30 cellular contexts compared by ENCODE assay signal in the genomic region with DNA sequence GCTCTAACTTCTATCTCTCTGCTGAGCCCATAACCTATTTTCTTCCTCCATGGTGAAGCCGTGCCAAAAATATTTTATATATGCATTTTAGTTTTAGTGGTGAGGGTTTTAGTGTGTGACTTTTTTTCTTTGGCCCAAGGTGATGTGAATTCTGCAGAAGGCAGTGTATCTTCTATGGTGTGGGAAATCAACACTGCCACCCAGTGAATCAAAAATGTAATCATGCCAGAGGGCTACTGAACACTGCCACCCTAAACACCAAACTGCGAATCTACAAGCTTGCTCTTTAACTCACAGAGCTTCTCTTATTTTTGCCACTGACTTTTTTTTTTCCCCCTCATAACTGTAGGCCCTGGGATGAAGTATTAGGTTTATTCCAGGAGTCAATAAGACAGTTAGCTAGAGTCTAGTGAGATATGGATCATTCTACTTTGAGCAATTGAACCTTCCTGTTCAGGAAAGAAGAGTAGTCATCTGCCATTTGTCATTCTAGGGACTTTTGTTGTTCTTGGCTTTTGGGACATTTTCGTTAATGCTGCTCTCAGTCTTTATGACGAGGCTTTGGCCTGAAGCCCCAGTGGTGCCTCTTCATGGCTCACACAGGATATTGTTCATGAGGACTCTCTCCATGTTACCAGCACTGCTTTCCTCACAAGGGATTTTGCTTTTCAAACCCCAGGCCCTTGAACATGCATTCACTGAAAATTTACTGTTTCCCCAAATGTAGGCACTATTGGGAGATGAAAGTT. TPM values are rescaled to one million over a fixed set of nuclear protein-coding genes. Genes with fewer than 3 reads are reported as not detected.
DNase-seq lines count a peak whose midpoint lies in the region; ATAC-seq, FAIRE-seq and TF ChIP-seq lines count a peak whose summit lies in the region.
"Had no signal": no experiment of that assay in that cellular context is flagged by ENCODE, and none has a peak within 500 bp of the region (broad histone marks: within the 10 kb centered on the region; RNA-seq: fewer than 3 reads in every experiment).

No MANE protein-coding gene starts in this region.

- no peak overlapping the region for H2AK5ac ChIP-seq in H1 (ENCODE audit: low read depth, low read length)
- no peak overlapping the region for H2AK5ac ChIP-seq in H9 (ENCODE audit: insufficient read length, low read length)

- H4K8ac ChIP-seq in H1 (ENCODE audit: extremely low read depth, insufficient read depth, low read length) (no peak overlapping the region), H9 (replicated peaks; ENCODE audit: insufficient read length, low read depth, low read length) (no peak overlapping the region)

- no peak overlapping the region for H2BK20ac ChIP-seq in H1 (ENCODE audit: low read length)
- H2BK20ac ChIP-seq in H9 (ENCODE audit: low read depth, low read length, poor library complexity, severe bottlenecking), result no peak overlapping the region

- H3K4ac ChIP-seq in H1 (replicated peaks; ENCODE audit: insufficient read length, low read depth, low read length), result no peak overlapping the region
- H3K4ac ChIP-seq in H9 (ENCODE audit: low read depth, low read length), result no peak overlapping the region

- no peak overlapping the region for H2BK12ac ChIP-seq in H1 (ENCODE audit: low read depth, low read length)
- no peak overlapping the region for H2BK12ac ChIP-seq in H9 (ENCODE audit: insufficient read length, low read depth, low read length)

- H4K20me1 ChIP-seq in OCI-LY3 (ENCODE audit: insufficient read depth, low read length), result no peaks in the 10 kb centered on the region
- H4K20me1 ChIP-seq in H1 (replicated peaks in 1 of 2; ENCODE audit: control insufficient read depth in 1 of 2, insufficient read depth in 2 of 2, low read length in 2 of 2), result no peaks in the 10 kb centered on the region
- no peaks in the 10 kb centered on the region for H4K20me1 ChIP-seq in H9 (ENCODE audit: control insufficient read depth, insufficient read depth, insufficient read length)

- H2BK15ac ChIP-seq in H1 (ENCODE audit: low read length) (no peak overlapping the region), H9 (ENCODE audit: low read depth, low read length) (no peak overlapping the region)

- POLR2A ChIA-PET in A673 (lab: Charles Lee; ENCODE audit: low non-redundant PET), result no interaction called here
- POLR2A ChIA-PET in H1 (lab: Charles Lee; ENCODE audit: partially characterized antibody), result no interaction called here

- H3K23ac ChIP-seq in H1 (ENCODE audit: insufficient read length) (no peak overlapping the region), H9 (ENCODE audit: insufficient read length, low read depth, low read length) (no peak overlapping the region)

- no peak overlapping the region for H4K5ac ChIP-seq in H1 (ENCODE audit: insufficient read length, low read depth, low read length)
- no peak overlapping the region for H4K5ac ChIP-seq in H9 (ENCODE audit: insufficient read length, low read depth, low read length)

- peaks cover 12 to 16% of the 10 kb centered on the region in 2 experiments for H3K9me3 Mint-ChIP-seq in H9
- H3K9me3 Mint-ChIP-seq: activated CD4-positive, alpha-beta T cell treated with anti-CD3 and anti-CD28 coated beads, Interleukin-2, amount 10 ng/mL, durations not matched to agents 7 days and 5 days; CD4-positive, alpha-beta T cell; T-helper 1 cell treated with Interleukin-12 subunit alpha and Interleukin-12 subunit beta and Interleukin-4 antibody, amounts not matched to agents 30 μg/mL and 1 μg/mL, for 36 hours had no signal

- H2AFZ ChIP-seq in OCI-LY3 (ENCODE audit: low read depth, low read length), result no peak overlapping the region
- H2AFZ ChIP-seq in H1 (ENCODE audit: low read length), result no peak overlapping the region
- H2AFZ ChIP-seq in H9 (ENCODE audit: low read length), result no peak overlapping the region

- peaks cover 0 to 9% (median 3%) of the 10 kb centered on the region in 3 experiments; a peak in 3 of 7 replicates for H3K36me3 Mint-ChIP-seq in H9 (ENCODE audit: insufficient read depth in 1 of 3, low read depth in 3 of 3)
- H3K36me3 Mint-ChIP-seq: activated naive CD8-positive, alpha-beta T cell had no signal

- no peaks in the 10 kb centered on the region for H3K36me3 ChIP-seq in A673 (ENCODE audit: insufficient read depth, low read length, poor library complexity, severe bottlenecking)
- H3K36me3 ChIP-seq in OCI-LY3 (replicated peaks; ENCODE audit: low read depth, low read length), result no peaks in the 10 kb centered on the region
- no peaks in the 10 kb centered on the region for H3K36me3 ChIP-seq in H1 (ENCODE audit: control insufficient read depth in 2 of 4, insufficient read depth in 4 of 4, low read length in 3 of 4)
- H3K36me3 ChIP-seq: SJCRH30, WERI-Rb-1 had no signal

- no peaks in the 10 kb centered on the region for H3K27me3 ChIP-seq in A673 (replicated peaks; ENCODE audit: insufficient read depth, low read depth, low read length, poor library complexity)
- H3K27me3 ChIP-seq in OCI-LY3 (ENCODE audit: low read depth, low read length), result no peaks in the 10 kb centered on the region
- H3K27me3 ChIP-seq in H1 (replicated peaks in 1 of 4; ENCODE audit: control insufficient read depth in 3 of 4, extremely low read depth in 1 of 4, insufficient read depth in 3 of 4, low read length in 3 of 4), result no peaks in the 10 kb centered on the region
- H3K27me3 ChIP-seq in H9 (ENCODE audit: insufficient read depth, low read length), result no peaks in the 10 kb centered on the region
- H3K27me3 ChIP-seq: esophagus muscularis mucosa, gastroesophageal sphincter, SJCRH30, spleen had no signal

- H3K4me3 ChIP-seq in A673 (ENCODE audit: low read depth, low read length, poor library complexity, severe bottlenecking) (no peak overlapping the region), OCI-LY3 (ENCODE audit: low read length) (no peak overlapping the region), H1 (ENCODE audit: extremely low read depth in 1 of 4, insufficient read depth in 2 of 4, low read depth in 3 of 4, low read length in 4 of 4) (no peak overlapping the region)
- H3K4me3 ChIP-seq: esophagus muscularis mucosa, gastroesophageal sphincter, SJCRH30, spleen had no signal

- DNase-seq in A673 (ENCODE audit: low spot score) (no peak), H54 (ENCODE audit: insufficient read length, low spot score) (no peak), H1 (ENCODE audit: low read depth in 1 of 2, low spot score in 2 of 2) (no peak), dedifferentiated amniotic fluid mesenchymal stem cell (ENCODE audit: extremely low spot score) (no peak), NCI-H345 (lab: John Stamatoyannopoulos, UW) (no peak), H9 (no peak)
- DNase-seq: activated CD4-positive, alpha-beta T cell treated with anti-CD3 and anti-CD28 coated beads, Interleukin-2, amount 10 ng/mL, durations not matched to agents 7 days and 5 days; CD4-positive, alpha-beta T cell; DMS153; effector memory CD4-positive, alpha-beta T cell; GDM1; HCEC 1CT; islet precursor cell; Kasumi-1; NCI-H1105 treated with DMSO at 0.1 percent for 48 hours; NCI-H524 treated with DMSO at 0.1 percent for 48 hours; nucleus accumbens; SJCRH30; spleen; stimulated activated CD4-positive, alpha-beta T cell treated with anti-CD3 and anti-CD28 coated beads, Interleukin-4, amount 100 ng/mL, for 1 hour; stimulated activated naive CD4-positive, alpha-beta T cell; WERI-Rb-1 had no signal

- no TSS peak for BruUV-seq in A673 (replicated peaks; lab: Mats Ljungman, UMichigan)

- H3K56ac ChIP-seq in H1 (replicated peaks; ENCODE audit: insufficient read length, low read depth, low read length), result no peak overlapping the region
- H3K56ac ChIP-seq in H9 (ENCODE audit: insufficient read length, low read depth, low read length), result no peak overlapping the region

- TF ChIP-seq POLR2A in H54 (IDR thresholded peaks at IDR 0.05; ENCODE audit: low read depth, low read length), result no peak
- no peak for TF ChIP-seq POLR2A in H1 (IDR thresholded peaks at IDR 0.05; ENCODE audit: control extremely low read depth in 1 of 2, low read depth in 2 of 2, low read length in 2 of 2)

- H2BK120ac ChIP-seq in H1 (replicated peaks; ENCODE audit: low read depth, low read length) (no peak overlapping the region), H9 (ENCODE audit: low read depth, low read length, poor library complexity, severe bottlenecking) (no peak overlapping the region)

- H3K9ac ChIP-seq in OCI-LY3 (ENCODE audit: low read length) (no peak overlapping the region), H1 (replicated peaks in 1 of 4; ENCODE audit: extremely low read depth in 1 of 4, low read depth in 3 of 4, low read length in 3 of 4) (no peak overlapping the region), H9 (ENCODE audit: extremely low read depth, insufficient read length, low read length) (no peak overlapping the region)

- H3K18ac ChIP-seq in H1 (ENCODE audit: extremely low read depth, low read length) (no peak overlapping the region), H9 (ENCODE audit: insufficient read length, low read depth, low read length) (no peak overlapping the region)

- CTCF ChIA-PET in A673 (lab: Charles Lee) (interaction anchor here (0.7 kb wide), 1 partner anchor 58 kb away, joined by 4 read pairs; no protein-coding TSS in a partner anchor), H1 (lab: Charles Lee; ENCODE audit: partially characterized antibody) (interaction anchor here (0.6 to 2.0 kb wide), 2 partner anchors 12 to 57 kb away, joined by 3 to 8 read pairs; no protein-coding TSS in a partner anchor)

- peak; percentile 20 to 30; a peak in 2 of 4 replicates for TF ChIP-seq RAD21 in H1 (IDR thresholded peaks at IDR 0.05 in 1 of 2, conservative IDR thresholded peaks at IDR 0.05 in 1 of 2; ENCODE audit: low read depth in 2 of 2, low read length in 2 of 2)

- 91% methylated on average over 4 of the region's 4 CpGs; no CpG with 5 or more reads in 1 of the 2 experiments for WGBS in H1 (ENCODE audit: extremely low coverage in 1 of 2, insufficient coverage in 1 of 2, insufficient read length in 1 of 2, insufficient replicate concordance in 2 of 2, low coverage in 1 of 2, low lambda C conversion rate in 2 of 2, missing lambda C conversion rate in 1 of 2), 2 experiments
- WGBS in H9 (ENCODE audit: extremely low coverage, insufficient read length, low lambda C conversion rate), result no CpG with 5 or more reads among the region's 4 CpGs

- ATAC-seq in HG03571 (IDR thresholded peaks at IDR 0.05; ENCODE audit: unreplicated experiment), result no peak
- ATAC-seq: activated T-helper 17 cell treated with anti-CD3 and anti-CD28 coated beads, Interleukin-2, amount 50 U/mL, for 72 hours; gastroesophageal sphincter had no signal

- no peak overlapping the region for H3T11ph ChIP-seq in H9 (ENCODE audit: low read length)

- no peak overlapping the region for H3K4me2 ChIP-seq in OCI-LY3 (ENCODE audit: low read length)
- H3K4me2 ChIP-seq in H1 (ENCODE audit: insufficient read depth in 1 of 2, low read depth in 2 of 2, low read length in 2 of 2), result no peak overlapping the region
- no peak overlapping the region for H3K4me2 ChIP-seq in H9 (ENCODE audit: insufficient read depth, insufficient read length, low read length)

- intact Hi-C loops in A673 (cut with micrococcal nuclease; ENCODE audit: unreplicated experiment), result no loop called here

- H3K4me1 ChIP-seq in A673 (ENCODE audit: insufficient read depth, low read length, poor library complexity, severe bottlenecking) (no peaks in the 10 kb centered on the region), OCI-LY3 (ENCODE audit: low read length) (no peaks in the 10 kb centered on the region), H1 (replicated peaks in 1 of 4; ENCODE audit: control insufficient read depth in 3 of 4, insufficient read depth in 4 of 4, low read length in 3 of 4) (0 out of 7 replicates have a peak, but pooled peaks cover 0 to 3% (median 0%) of the 10 kb centered on the region in 4 experiments), H9 (ENCODE audit: insufficient read depth, low read length) (peaks cover 3% of the 10 kb centered on the region)
- H3K4me1 ChIP-seq: esophagus muscularis mucosa, gastroesophageal sphincter, SJCRH30, spleen had no signal

- no peaks in the 10 kb centered on the region for H3K27me3 Mint-ChIP-seq in H9 (ENCODE audit: low read depth)
- H3K27me3 Mint-ChIP-seq: activated CD4-positive, alpha-beta T cell treated with anti-CD3 and anti-CD28 coated beads, Interleukin-2, amount 10 ng/mL, durations not matched to agents 7 days and 5 days; activated naive CD8-positive, alpha-beta T cell; CD4-positive, alpha-beta T cell had no signal

- H3K14ac ChIP-seq in H1 (ENCODE audit: insufficient read length) (no peak overlapping the region), H9 (ENCODE audit: insufficient read depth, low read length) (no peak overlapping the region)

- H3K4me3 Mint-ChIP-seq in H9, result no peak overlapping the region
- H3K4me3 Mint-ChIP-seq: activated CD4-positive, alpha-beta T cell treated with anti-CD3 and anti-CD28 coated beads, Interleukin-2, amount 10 ng/mL, durations not matched to agents 7 days and 5 days; activated naive CD8-positive, alpha-beta T cell; activated T-helper 17 cell treated with anti-CD3 and anti-CD28 coated beads, Interleukin-2, amount 50 U/mL, for 72 hours; CD4-positive, alpha-beta T cell; T-helper 1 cell treated with Interleukin-12 subunit alpha and Interleukin-12 subunit beta and Interleukin-4 antibody, amounts not matched to agents 30 μg/mL and 1 μg/mL, for 36 hours had no signal

- H3K79me2 ChIP-seq in OCI-LY3 (ENCODE audit: low read length) (no peaks in the 10 kb centered on the region), H1 (ENCODE audit: control insufficient read depth in 1 of 2, insufficient read depth in 2 of 2, low read length in 2 of 2) (no peaks in the 10 kb centered on the region), H9 (ENCODE audit: insufficient read depth, low read length) (no peaks in the 10 kb centered on the region)

- FAIRE-seq in H54 (lab: Jason Lieb, UNC), result peak; percentile 11
- no peak for FAIRE-seq in H1 (lab: Jason Lieb, UNC)
- FAIRE-seq: GM18507 had no signal

- H4K91ac ChIP-seq in H1 (replicated peaks; ENCODE audit: insufficient read length, low read length) (no peak overlapping the region), H9 (ENCODE audit: insufficient read length, low read depth, low read length) (no peak overlapping the region)

- H3K23me2 ChIP-seq in H1 (ENCODE audit: low read depth, low read length), result no peaks in the 10 kb centered on the region
- no peaks in the 10 kb centered on the region for H3K23me2 ChIP-seq in H9 (ENCODE audit: insufficient read length, low read depth, low read length, poor library complexity, severe bottlenecking)

- H3K27ac Mint-ChIP-seq in H9, result no peak overlapping the region
- H3K27ac Mint-ChIP-seq: activated CD4-positive, alpha-beta T cell treated with anti-CD3 and anti-CD28 coated beads, Interleukin-2, amount 10 ng/mL, durations not matched to agents 7 days and 5 days; activated naive CD8-positive, alpha-beta T cell; activated T-helper 17 cell treated with anti-CD3 and anti-CD28 coated beads, Interleukin-2, amount 50 U/mL, for 72 hours; CD4-positive, alpha-beta T cell; T-helper 1 cell treated with Interleukin-12 subunit alpha and Interleukin-12 subunit beta and Interleukin-4 antibody, amounts not matched to agents 30 μg/mL and 1 μg/mL, for 36 hours had no signal

- no peak overlapping the region for H2BK5ac ChIP-seq in H1 (ENCODE audit: low read depth, low read length)
- no peak overlapping the region for H2BK5ac ChIP-seq in H9 (ENCODE audit: insufficient read length, low read length)

- TF ChIP-seq CTCF in A673 (conservative IDR thresholded peaks at IDR 0.05; ENCODE audit: low read depth, low read length) (peak; percentile 39), OCI-LY3 (IDR thresholded peaks at IDR 0.05; ENCODE audit: low read depth, low read length) (peak; percentile 36), H1 (IDR thresholded peaks at IDR 0.05; ENCODE audit: control extremely low read depth in 1 of 3, insufficient read depth in 1 of 3, low read depth in 1 of 3, low read length in 3 of 3) (peak in 1 of 3 experiments; percentile 4; a peak in 1 of 4 replicates), H9 (conservative IDR thresholded peaks at IDR 0.05) (no peak)

- H3K9me3 ChIP-seq in A673 (ENCODE audit: low read depth, low read length, poor library complexity, severe bottlenecking) (no peaks in the 10 kb centered on the region), OCI-LY3 (ENCODE audit: insufficient read depth, low read length) (no peaks in the 10 kb centered on the region), H1 (ENCODE audit: insufficient read depth in 2 of 2, low read depth in 1 of 2, low read length in 1 of 2) (peaks cover 0 to 6% of the 10 kb centered on the region in 2 experiments; a peak in 1 of 4 replicates), H9 (ENCODE audit: control insufficient read depth, low read depth, low read length) (no peaks in the 10 kb centered on the region)
- H3K9me3 ChIP-seq: SJCRH30 had no signal

- H3K27ac ChIP-seq in A673 (ENCODE audit: low read depth, low read length, poor library complexity, severe bottlenecking) (no peak overlapping the region), OCI-LY3 (ENCODE audit: low read length) (no peak overlapping the region), H1 (ENCODE audit: low read depth, low read length) (no peak overlapping the region), H9 (ENCODE audit: insufficient read length, low read depth, low read length) (no peak overlapping the region)
- H3K27ac ChIP-seq: esophagus muscularis mucosa, gastroesophageal sphincter, SJCRH30, spleen, WERI-Rb-1 had no signal

- H3K79me1 ChIP-seq in H1 (ENCODE audit: low read depth, low read length) (no peaks in the 10 kb centered on the region), H9 (ENCODE audit: insufficient read depth, low read depth, low read length, poor library complexity, severe bottlenecking) (no peaks in the 10 kb centered on the region)

- TF ChIP-seq EP300 in H1 (IDR thresholded peaks at IDR 0.05; ENCODE audit: borderline replicate concordance in 1 of 2, low read depth in 2 of 2, low read length in 2 of 2), result no peak

- H3K4me1 Mint-ChIP-seq in H9, result peaks cover 4 to 11% of the 10 kb centered on the region in 2 experiments
- H3K4me1 Mint-ChIP-seq: activated CD4-positive, alpha-beta T cell treated with anti-CD3 and anti-CD28 coated beads, Interleukin-2, amount 10 ng/mL, durations not matched to agents 7 days and 5 days; activated T-helper 17 cell treated with anti-CD3 and anti-CD28 coated beads, Interleukin-2, amount 50 U/mL, for 72 hours had no signal

RNA-seq across cellular contexts. Expression of a gene that starts 53.1 kb away (rescaled TPM):
- 11.7 and 22.3 TPM in 2 replicates for total RNA-seq in A673 (2021)
- total RNA-seq in H1 (2021; fragmentation: NEBNext Ultra II Directional; extraction: Animal tissue kit (Norgen Biotek cat#: 25700)), result not detected in 2 replicates
- polyA plus RNA-seq in H1 (2011; rRNA removed), result 0.08 and 0.24 TPM in 2 replicates
- polyA plus RNA-seq in H1 (2011; cell fraction: cytosol; rRNA removed), result 0.09 TPM
- 0.03 TPM for polyA plus RNA-seq in H1 (2011; cell fraction: nucleus; rRNA removed)
- 0.07 to 0.93 TPM (median 0.49 TPM) in 4 replicates for polyA plus RNA-seq in H1 (2012, experiment 1 of 2)
- polyA plus RNA-seq in H1 (2012, experiment 2 of 2), result 0.05 TPM
- 0.02 TPM for polyA plus RNA-seq in H1 (2013, experiment 1 of 2)
- 0.29 TPM for polyA plus RNA-seq in H1 (2013, experiment 2 of 2)
- polyA minus RNA-seq in H1 (2011; rRNA and poly(A)+ RNA removed), result 0.25 and 0.29 TPM in 2 replicates
- polyA minus RNA-seq in H1 (2011; cell fraction: cytosol; rRNA and poly(A)+ RNA removed), result not detected
- polyA minus RNA-seq in H1 (2011; cell fraction: nucleus; rRNA and poly(A)+ RNA removed), result not detected
- total RNA-seq in H9 (2021), result 0.52 and 0.70 TPM in 2 replicates
- total RNA-seq: activated CD4-positive, alpha-beta T cell treated with anti-CD3 and anti-CD28 coated beads, Interleukin-2, amount 10 ng/mL, durations not matched to agents 7 days and 5 days; activated T-helper 17 cell treated with anti-CD3 and anti-CD28 coated beads, Interleukin-2, amount 50 U/mL, for 72 hours; CD4-positive, alpha-beta T cell had no signal
